ENCODE assay signal across 7 cellular contexts in genomic region chr15:86711476-86711875, GRCh38.
"Had no signal": no experiment of that assay in that cellular context is flagged by ENCODE, and none has a peak within 500 bp of the region (broad histone marks: within the 10 kb centered on the region; RNA-seq: fewer than 3 reads in every experiment).

No MANE protein-coding gene starts in this region.

- H3K27ac ChIP-seq: HL-60 had no signal

- H3K4me3 ChIP-seq: K562 had no signal

- H3K27me3 Mint-ChIP-seq: IgD-negative memory B cell had no signal

- H3K27ac Mint-ChIP-seq: IgD-negative memory B cell had no signal

- H3K4me3 Mint-ChIP-seq: IgD-negative memory B cell had no signal

- ATAC-seq: HepG2, K562 had no signal

- DNase-seq: IMR-90, KBM-7, KG1 had no signal

- H3K4me1 Mint-ChIP-seq: IgD-negative memory B cell had no signal
